ENCODE assay signal across 8 cellular contexts in the genomic region with DNA sequence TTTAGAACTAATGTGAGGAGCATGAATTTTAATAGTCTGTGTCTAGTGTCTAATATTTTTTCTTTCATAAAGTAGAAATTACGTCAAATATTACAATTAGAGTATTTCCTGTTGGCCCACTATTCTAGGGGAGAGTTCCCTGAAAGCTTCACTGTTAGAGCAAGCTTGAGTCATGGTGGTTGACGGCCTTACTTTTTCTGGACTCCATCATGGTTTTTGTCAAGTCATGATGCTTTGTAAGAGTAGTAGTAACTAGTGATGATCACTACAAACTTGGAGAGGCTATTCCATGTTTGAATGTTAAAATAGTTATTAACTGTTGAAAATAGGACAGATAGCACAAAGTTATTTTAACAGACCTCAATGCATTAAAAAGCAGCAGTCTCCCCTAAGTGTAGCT. TPM values are rescaled to one million over a fixed set of nuclear protein-coding genes. Genes with fewer than 3 reads are reported as not detected.
DNase-seq lines count a peak whose midpoint lies in the region; ATAC-seq and TF ChIP-seq lines count a peak whose summit lies in the region.
"Had no signal": no experiment of that assay in that cellular context is flagged by ENCODE, and none has a peak within 500 bp of the region (broad histone marks: within the 10 kb centered on the region; RNA-seq: fewer than 3 reads in every experiment).

No MANE protein-coding gene starts in this region.

- H3K4me1 ChIP-seq in GM23248 (ENCODE audit: insufficient read depth) (peaks cover 21% of the 10 kb centered on the region), PC-9 (replicated peaks; ENCODE audit: insufficient read depth) (peaks cover 24% of the 10 kb centered on the region), endodermal cell (ENCODE audit: control insufficient read depth, insufficient read depth, low read length) (no peaks in the 10 kb centered on the region), psoas muscle (peaks cover 16% of the 10 kb centered on the region)

- H3K27me3 Mint-ChIP-seq in endodermal cell (ENCODE audit: insufficient read depth) = peaks cover 30% of the 10 kb centered on the region

- POLR2A ChIA-PET in PC-9 (lab: Charles Lee; ENCODE audit: unreplicated experiment) = no interaction called here

- H3K4me3 ChIP-seq in GM23248 (peak overlapping the region; percentile 100), PC-9 (peak overlapping the region; percentile 99), endodermal cell (ENCODE audit: low read length) (peak overlapping the region; percentile 91), psoas muscle (peak overlapping the region; percentile 98)

- H3K9me2 ChIP-seq in GM23248 (ENCODE audit: insufficient read depth) = no peaks in the 10 kb centered on the region
- no peaks in the 10 kb centered on the region for H3K9me2 ChIP-seq in PC-9 (ENCODE audit: insufficient read depth)

- H3K27ac Mint-ChIP-seq in endodermal cell = no peak overlapping the region

- DNase-seq in GM23248 = peak; percentile 50
- DNase-seq in PC-9 = no peak
- no peak for DNase-seq in endodermal cell
- no peak for DNase-seq in psoas muscle
- no peak for DNase-seq in NCI-H1105 treated with DMSO at 0.1 percent for 48 hours (lab: John Stamatoyannopoulos, UW)
- no peak for DNase-seq in NCI-H226
- DNase-seq in NCI-H2081 treated with DMSO at 0.1 percent for 48 hours (lab: John Stamatoyannopoulos, UW) = no peak
- DNase-seq: NCI-H524 treated with DMSO at 0.1 percent for 48 hours had no signal

- H3K9me3 ChIP-seq in GM23248 (ENCODE audit: low read depth) (no peaks in the 10 kb centered on the region), PC-9 (ENCODE audit: insufficient read depth, low read depth) (no peaks in the 10 kb centered on the region), endodermal cell (ENCODE audit: control insufficient read depth, low read length) (peaks cover 11% of the 10 kb centered on the region), psoas muscle (no peaks in the 10 kb centered on the region)

- ATAC-seq in psoas muscle = no peak

- peaks cover 11% of the 10 kb centered on the region for H3K9me3 Mint-ChIP-seq in endodermal cell

- peak overlapping the region; percentile 97 for H3K9ac ChIP-seq in GM23248
- H3K9ac ChIP-seq in endodermal cell (ENCODE audit: extremely low read depth, low read length, poor library complexity, severe bottlenecking) = peak overlapping the region; percentile 86

- no peak for TF ChIP-seq CTCF in PC-9 (conservative IDR thresholded peaks at IDR 0.05)
- TF ChIP-seq CTCF in endodermal cell (conservative IDR thresholded peaks at IDR 0.05) = no peak
- TF ChIP-seq CTCF in psoas muscle (IDR thresholded peaks at IDR 0.05) = no peak

- peaks cover 12% of the 10 kb centered on the region for H3K4me1 Mint-ChIP-seq in endodermal cell

- CTCF ChIA-PET in PC-9 (lab: Charles Lee) = no interaction called here

- H2AFZ ChIP-seq in GM23248 (no peak overlapping the region), PC-9 (no peak overlapping the region)

- H3K4me2 ChIP-seq in GM23248 (ENCODE audit: unreplicated experiment) = peak overlapping the region; percentile 94
- peak overlapping the region; percentile 100 for H3K4me2 ChIP-seq in PC-9

- H3K4me3 Mint-ChIP-seq in endodermal cell = peak overlapping the region; percentile 96

- H3K27ac ChIP-seq in GM23248 (peak overlapping the region; percentile 90), PC-9 (0 out of 2 replicates have a peak overlapping the region, but pooled peaks have one; percentile 33), endodermal cell (ENCODE audit: low read depth, low read length) (no peak overlapping the region), psoas muscle (peak overlapping the region; percentile 95)

- intact Hi-C loops in PC-9 (cut with micrococcal nuclease; ENCODE audit: unreplicated experiment) = loop anchor here (10.0 kb wide), 1 partner anchor 429 kb away; a partner anchor contains a TSS
- intact Hi-C loops in psoas muscle (cut with DNase I) = no loop called here

- H3K36me3 Mint-ChIP-seq in endodermal cell (ENCODE audit: low read depth) = peaks cover 34% of the 10 kb centered on the region

- peaks cover 24% of the 10 kb centered on the region for H3F3A ChIP-seq in GM23248 (ENCODE audit: insufficient read depth)
- H3F3A ChIP-seq in PC-9 (ENCODE audit: insufficient read depth, low read depth) = peaks cover 7% of the 10 kb centered on the region; the same call in 1 of the 2 replicates

- H3K36me3 ChIP-seq in GM23248 (ENCODE audit: low read depth) = peaks cover 27% of the 10 kb centered on the region; the same call in 1 of the 2 replicates
- H3K36me3 ChIP-seq in PC-9 (ENCODE audit: low read depth) = peaks cover 49% of the 10 kb centered on the region
- H3K36me3 ChIP-seq in endodermal cell (ENCODE audit: control insufficient read depth, insufficient read depth, low read length) = peaks cover 53% of the 10 kb centered on the region
- H3K36me3 ChIP-seq in psoas muscle (ENCODE audit: insufficient read depth in 1 of 2, low read depth in 1 of 2) = peaks cover 11 to 44% of the 10 kb centered on the region in 2 donors

- in situ Hi-C loops in GM23248 (cut with MboI) = no loop called here

- H3K27me3 ChIP-seq in GM23248 (replicated peaks; ENCODE audit: insufficient read depth) = no peaks in the 10 kb centered on the region
- no peaks in the 10 kb centered on the region for H3K27me3 ChIP-seq in PC-9 (ENCODE audit: insufficient read depth, low read depth)
- peaks cover 5% of the 10 kb centered on the region for H3K27me3 ChIP-seq in endodermal cell (ENCODE audit: control insufficient read depth, insufficient read depth, low read length, poor library complexity, severe bottlenecking)
- H3K27me3 ChIP-seq in psoas muscle (ENCODE audit: insufficient read depth in 3 of 3, low read length in 2 of 3) = no peaks in the 10 kb centered on the region

- WGBS in GM23248 (ENCODE audit: low coverage in 1 of 2, low lambda C conversion rate in 2 of 2, missing lambda C conversion rate in 2 of 2), 2 experiments = 71% methylated on average over 2 of the region's 2 CpGs
- WGBS in endodermal cell (ENCODE audit: insufficient coverage in 1 of 2, insufficient read length in 1 of 2), 2 experiments = 75 to 90% methylated on average over 1 to 2 of the region's 2 CpGs
- 52 to 58% (median 55%) methylated on average over 2 of the region's 2 CpGs for WGBS in psoas muscle, 3 donors

- BruUV-seq in PC-9 (replicated peaks; lab: Mats Ljungman, UMichigan) = no TSS peak

- H3K79me2 ChIP-seq in GM23248 (ENCODE audit: insufficient read depth) (peaks cover 65% of the 10 kb centered on the region), PC-9 (ENCODE audit: low read depth) (peaks cover 66% of the 10 kb centered on the region)

- H4K20me1 ChIP-seq in GM23248 (ENCODE audit: insufficient read depth) = peaks cover 14% of the 10 kb centered on the region
- peaks cover 50% of the 10 kb centered on the region for H4K20me1 ChIP-seq in PC-9 (ENCODE audit: insufficient read depth)

RNA-seq across cellular contexts. Expression of a gene that starts 1.7 kb away (rescaled TPM):
- total RNA-seq in GM23248 (2014; rRNA removed; shearing (Covaris generic)) = 44.2 and 47.2 TPM in 2 replicates
- polyA plus RNA-seq in GM23248 (2016; fragmentation: Nextera tagmentation; extraction: Ambion mirVana) = 156 and 158 TPM in 2 replicates
- 145 and 149 TPM in 2 replicates for total RNA-seq in PC-9 (2021)
- total RNA-seq in endodermal cell = 100 to 1,000 TPM; 164 to 168 TPM
- polyA plus RNA-seq in endodermal cell (2013, experiment 1 of 2) = 75.7 TPM
- polyA plus RNA-seq in endodermal cell (2013, experiment 2 of 2) = 80.7 TPM
- 100 to 1,000 TPM; 118 to 280 (median 207) TPM for total RNA-seq in psoas muscle
- polyA plus RNA-seq in psoas muscle = 100 to 1,000 TPM; 152 to 326 (median 198) TPM

RNA-seq across cellular contexts. Expression of a gene that starts 40.8 kb away (rescaled TPM):
- total RNA-seq in GM23248 (2014; rRNA removed; shearing (Covaris generic)) = 1.2 and 1.5 TPM in 2 replicates
- polyA plus RNA-seq in GM23248 (2016; fragmentation: Nextera tagmentation; extraction: Ambion mirVana) (0.39 and 0.63 TPM in 2 replicates), psoas muscle (1 to 10 TPM in 2 of 3 donors, under 1 TPM in 1; 0.44 to 2.1 (median 1.1) TPM)
- total RNA-seq in PC-9 (2021) (1.8 and 2.1 TPM in 2 replicates), endodermal cell (10 to 100 TPM in 1 of 2 donors, 1 to 10 TPM in 1; 9.8 to 10.3 TPM), psoas muscle (1 to 10 TPM; 1.2 to 5.2 (median 2.5) TPM)
- polyA plus RNA-seq in endodermal cell (2013, experiment 1 of 2) = 26.6 TPM
- polyA plus RNA-seq in endodermal cell (2013, experiment 2 of 2) = 26.3 TPM
